In genomic region chr17:42334667-42335066, GRCh38 we compare ENCODE assay signal across 16 cellular contexts. TPM values are rescaled to one million over a fixed set of nuclear protein-coding genes. Genes with fewer than 3 reads are reported as not detected.
DNase-seq lines count a peak whose midpoint lies in the region; ATAC-seq and TF ChIP-seq lines count a peak whose summit lies in the region.
"Had no signal": no experiment of that assay in that cellular context is flagged by ENCODE, and none has a peak within 500 bp of the region (broad histone marks: within the 10 kb centered on the region; RNA-seq: fewer than 3 reads in every experiment).

No MANE protein-coding gene starts in this region.

- BruUV-seq in HCT116 (replicated peaks; lab: Mats Ljungman, UMichigan) = no TSS peak

- no peak for TF ChIP-seq POLR2A in HCT116 (IDR thresholded peaks at IDR 0.05; ENCODE audit: borderline replicate concordance, extremely low read depth, insufficient read depth, insufficient read length)

- H3K36me3 Mint-ChIP-seq in CD4-positive, alpha-beta T cell (ENCODE audit: low read depth) = peaks cover 78% of the 10 kb centered on the region
- peaks cover 14% of the 10 kb centered on the region for H3K36me3 Mint-ChIP-seq in activated naive CD8-positive, alpha-beta T cell
- H3K36me3 Mint-ChIP-seq in mesothelial cell of epicardium = peaks cover 36% of the 10 kb centered on the region

- no peaks in the 10 kb centered on the region for H3K9me3 Mint-ChIP-seq in CD4-positive, alpha-beta T cell
- no peaks in the 10 kb centered on the region for H3K9me3 Mint-ChIP-seq in activated naive CD8-positive, alpha-beta T cell (ENCODE audit: low read depth)
- no peaks in the 10 kb centered on the region for H3K9me3 Mint-ChIP-seq in mesothelial cell of epicardium

- peaks cover 0 to 1% of the 10 kb centered on the region in 2 experiments; a peak in 1 of 4 replicates for H3K4me1 ChIP-seq in HCT116 (ENCODE audit: control insufficient read depth in 1 of 2, insufficient read depth in 2 of 2, low read length in 2 of 2)

- peak overlapping the region; percentile 71 for H3K27ac Mint-ChIP-seq in CD4-positive, alpha-beta T cell
- peak overlapping the region; percentile 28 for H3K27ac Mint-ChIP-seq in activated naive CD8-positive, alpha-beta T cell
- H3K27ac Mint-ChIP-seq in mesothelial cell of epicardium = no peak overlapping the region

- no peaks in the 10 kb centered on the region for H3K9me3 ChIP-seq in CD4-positive, alpha-beta T cell (ENCODE audit: control insufficient read depth, low read length)
- no peaks in the 10 kb centered on the region for H3K9me3 ChIP-seq in HCT116 (ENCODE audit: control insufficient read depth in 1 of 2, insufficient read depth in 1 of 2, low read depth in 1 of 2, low read length in 2 of 2)
- H3K9me3 ChIP-seq: BLaER1 had no signal

- no peaks in the 10 kb centered on the region for H4K20me1 ChIP-seq in HCT116 (ENCODE audit: insufficient read depth)
- H4K20me1 ChIP-seq: BLaER1 had no signal

- no peaks in the 10 kb centered on the region for H3K9me2 ChIP-seq in HCT116 (ENCODE audit: insufficient read depth)

- H3K4me3 ChIP-seq in HCT116 (replicated peaks in 1 of 2; ENCODE audit: low read depth in 1 of 2, low read length in 2 of 2) = no peak overlapping the region
- H3K4me3 ChIP-seq: BLaER1, lung had no signal

- intact Hi-C loops in CD4-positive, alpha-beta T cell (cut with DNase I, micrococcal nuclease) = loop anchor here in 1 of 2 experiments (5.0 kb wide), 2 partner anchors 73 to 123 kb away; partner anchors contain the start of gene ATP6V0A1
- intact Hi-C loops in HCT116 (cut with micrococcal nuclease) = no loop called here

- peaks cover 21 to 28% of the 10 kb centered on the region in 2 experiments for H3K36me3 ChIP-seq in HCT116 (ENCODE audit: control insufficient read depth in 1 of 2, insufficient read depth in 2 of 2, low read length in 2 of 2)

- no peaks in the 10 kb centered on the region for H3K27me3 ChIP-seq in CD4-positive, alpha-beta T cell (ENCODE audit: control insufficient read depth, insufficient read depth, low read length)
- no peaks in the 10 kb centered on the region for H3K27me3 ChIP-seq in HCT116 (ENCODE audit: insufficient read depth, low read length)
- H3K27me3 ChIP-seq: BLaER1 had no signal

- RAD21 ChIA-PET in HCT116 (lab: Charles Lee; ENCODE audit: low non-redundant PET in 1 of 2, low total read pairs in 2 of 2, uncharacterized antibody in 2 of 2, unreplicated experiment in 2 of 2) = no interaction called here

- no peak for DNase-seq in CD4-positive, alpha-beta T cell
- no peak for DNase-seq in HCT116 (ENCODE audit: low read depth, low spot score)
- DNase-seq in mesothelial cell of epicardium (ENCODE audit: low spot score in 2 of 2, unreplicated experiment in 2 of 2) = no peak
- DNase-seq in NCI-H1694 (lab: John Stamatoyannopoulos, UW) = no peak
- no peak for DNase-seq in SIG-M5 treated with dmso at 0.1 percent for 504 hours (lab: John Stamatoyannopoulos, UW; ENCODE audit: unreplicated experiment)
- no peak for DNase-seq in NCI-H1105 treated with DMSO at 0.1 percent for 48 hours (lab: John Stamatoyannopoulos, UW)
- DNase-seq: activated CD8-positive, alpha-beta memory T cell treated with anti-CD3 and anti-CD28 coated beads, Interleukin-2, amount 50 U/mL, for 4 hours; central memory CD4-positive, alpha-beta T cell; GOT3; NCI-H187; right cardiac atrium; substantia nigra; WERI-Rb-1 had no signal

- H2AFZ ChIP-seq in HCT116 (ENCODE audit: low read depth, low read length, poor library complexity, severe bottlenecking) = no peak overlapping the region

- H3K9ac ChIP-seq in HCT116 (ENCODE audit: low read length) = no peak overlapping the region
- H3K9ac ChIP-seq: BLaER1 had no signal

- TF ChIP-seq RAD21 in HCT116 (IDR thresholded peaks at IDR 0.05; ENCODE audit: low read depth) = peak; percentile 36; the same call in 1 of the 2 replicates

- no peaks in the 10 kb centered on the region for H3K27me3 Mint-ChIP-seq in CD4-positive, alpha-beta T cell
- no peaks in the 10 kb centered on the region for H3K27me3 Mint-ChIP-seq in activated naive CD8-positive, alpha-beta T cell
- no peaks in the 10 kb centered on the region for H3K27me3 Mint-ChIP-seq in mesothelial cell of epicardium (ENCODE audit: low read depth)

- no peak for TF ChIP-seq CTCF in CD4-positive, alpha-beta T cell (IDR thresholded peaks at IDR 0.05)
- peak in 2 of 3 experiments; percentile 16 to 36; a peak in 2 of 6 replicates for TF ChIP-seq CTCF in HCT116 (IDR thresholded peaks at IDR 0.05 in 2 of 3, conservative IDR thresholded peaks at IDR 0.05 in 1 of 3; ENCODE audit: borderline replicate concordance in 1 of 3, insufficient read depth in 1 of 3, low read depth in 2 of 3, low read length in 2 of 3)
- TF ChIP-seq CTCF in mesothelial cell of epicardium (IDR thresholded peaks at IDR 0.05; ENCODE audit: unreplicated experiment) = peak; percentile 16

- no peak overlapping the region for H3K4me2 ChIP-seq in HCT116 (ENCODE audit: low read length)
- H3K4me2 ChIP-seq: BLaER1 had no signal

- CTCF ChIA-PET in CD4-positive, alpha-beta T cell (lab: Charles Lee) = interaction anchor here (1.5 kb wide), 1 partner anchor 71 kb away, joined by 5 read pairs; no protein-coding TSS in a partner anchor
- CTCF ChIA-PET in HCT116 (lab: Charles Lee) = no interaction called here

- no peak overlapping the region for H3K27ac ChIP-seq in CD4-positive, alpha-beta T cell (ENCODE audit: low read depth, low read length)
- no peak overlapping the region for H3K27ac ChIP-seq in HCT116 (ENCODE audit: low read depth, low read length)
- H3K27ac ChIP-seq: BLaER1, WERI-Rb-1 had no signal

- H3K4me3 Mint-ChIP-seq in CD4-positive, alpha-beta T cell = no peak overlapping the region
- H3K4me3 Mint-ChIP-seq in activated naive CD8-positive, alpha-beta T cell = no peak overlapping the region
- no peak overlapping the region for H3K4me3 Mint-ChIP-seq in mesothelial cell of epicardium

- peaks cover 30% of the 10 kb centered on the region for H3K4me1 Mint-ChIP-seq in CD4-positive, alpha-beta T cell (ENCODE audit: low read depth)
- H3K4me1 Mint-ChIP-seq in activated naive CD8-positive, alpha-beta T cell (ENCODE audit: low read depth) = peaks cover 40% of the 10 kb centered on the region
- H3K4me1 Mint-ChIP-seq in mesothelial cell of epicardium = no peaks in the 10 kb centered on the region

- no peak for ATAC-seq in CD4-positive, alpha-beta T cell (ENCODE audit: poor library complexity)
- ATAC-seq in HCT116 = no peak
- ATAC-seq: right cardiac atrium had no signal

- POLR2A ChIA-PET in CD4-positive, alpha-beta T cell (lab: Charles Lee) = interaction anchor here (0.6 to 4.0 kb wide), 3 partner anchors 54 to 80 kb away, joined by 3 to 46 read pairs (median 4); partner anchors contain the start of gene STAT3
- POLR2A ChIA-PET in HCT116 (lab: Charles Lee) = no interaction called here

- no peaks in the 10 kb centered on the region for H3K79me2 ChIP-seq in HCT116 (ENCODE audit: insufficient read depth, low read length)

TF ChIP-seq in HCT116, 20 proteins besides CTCF, POLR2A, EP300 and RAD21:
- TF ChIP-seq ELF1 (IDR thresholded peaks at IDR 0.05; ENCODE audit: borderline replicate concordance, low read depth) = no peak
- no peak for TF ChIP-seq ZFX (IDR thresholded peaks at IDR 0.05)
- no peak for TF ChIP-seq EGR1 (IDR thresholded peaks at IDR 0.05; ENCODE audit: low read depth)
- TF ChIP-seq EZH2phosphoT487 (IDR thresholded peaks at IDR 0.05; ENCODE audit: borderline replicate concordance) = no peak

RNA-seq across cellular contexts. Expression of gene STAT5A, which starts 46.4 kb away (rescaled TPM):
- 100 to 1,000 TPM; 141 to 150 TPM for total RNA-seq in CD4-positive, alpha-beta T cell
- total RNA-seq in HCT116 (2021; ENCODE audit: unreplicated experiment) (0.91 TPM), mesothelial cell of epicardium (9.5 to 11.7 TPM (median 11.2 TPM) in 3 replicates)
- polyA plus RNA-seq in HCT116 (2012) = 0.16 and 0.18 TPM in 2 replicates

RNA-seq across cellular contexts. Expression of gene STAT3, which starts 53.6 kb away (rescaled TPM):
- 100 to 1,000 TPM; 315 to 319 TPM for total RNA-seq in CD4-positive, alpha-beta T cell
- total RNA-seq in HCT116 (2021; ENCODE audit: unreplicated experiment) = 61.0 TPM
- 38.0 and 39.4 TPM in 2 replicates for polyA plus RNA-seq in HCT116 (2012)
- total RNA-seq in mesothelial cell of epicardium = 118 to 129 TPM (median 119 TPM) in 3 replicates

RNA-seq across cellular contexts. Expression of gene STAT5B, which starts 58.5 kb away (rescaled TPM):
- total RNA-seq in CD4-positive, alpha-beta T cell = 100 to 1,000 TPM in 1 of 2 experiments, 10 to 100 TPM in 1; 99.4 to 104 TPM
- total RNA-seq in HCT116 (2021; ENCODE audit: unreplicated experiment) (7.1 TPM), mesothelial cell of epicardium (47.7 to 52.3 TPM (median 50.6 TPM) in 3 replicates)
- 3.4 and 4.0 TPM in 2 replicates for polyA plus RNA-seq in HCT116 (2012)

Comparison
In these comparisons a context has a peak if more than half of its experiments do, and no peak if none do; other contexts are left out.
1. RNA of gene STAT5A, which starts 46.4 kb away (total RNA-seq): 141 to 150 TPM in CD4-positive, alpha-beta T cell; 9.5 to 11.7 TPM in mesothelial cell of epicardium and 0.91 TPM in HCT116 (single experiment); every median in the first group is over 10 times any median in the second.